25 cellular contexts compared by ENCODE assay signal in the genomic region with DNA sequence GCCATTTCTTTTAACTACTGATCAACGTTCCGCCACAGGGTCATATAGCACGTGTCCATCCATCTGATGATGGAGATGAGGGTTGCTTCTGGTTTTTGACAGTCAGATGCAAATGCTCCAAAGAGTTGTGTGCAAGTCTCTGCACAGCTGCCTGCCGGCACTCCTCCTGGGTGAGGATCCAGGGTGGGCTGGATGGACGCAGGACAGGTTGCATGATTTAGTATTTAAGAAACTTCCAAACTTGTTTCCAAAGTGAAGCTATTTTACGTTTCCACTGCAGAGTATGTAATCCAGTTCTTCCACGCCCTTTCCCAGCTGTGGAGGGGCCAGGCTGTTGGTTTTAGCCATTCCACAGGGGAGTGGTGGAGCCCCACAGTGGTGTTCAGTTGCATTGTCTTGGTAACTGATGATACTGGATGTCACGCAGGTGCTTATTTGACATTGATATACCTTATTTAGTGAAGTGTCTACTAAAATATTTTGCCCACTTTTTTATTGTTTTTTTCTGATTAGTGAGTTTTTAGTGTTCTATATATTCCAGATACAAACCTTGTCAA.
DNase-seq lines count a peak whose midpoint lies in the region; ATAC-seq, FAIRE-seq and TF ChIP-seq lines count a peak whose summit lies in the region.
"Had no signal": no experiment of that assay in that cellular context is flagged by ENCODE, and none has a peak within 500 bp of the region (broad histone marks: within the 10 kb centered on the region; RNA-seq: fewer than 3 reads in every experiment).

No MANE protein-coding gene starts in this region.

- H3K9me3 ChIP-seq in cardiac muscle cell (ENCODE audit: low read depth) (no peaks in the 10 kb centered on the region), heart right ventricle (peaks cover 0 to 5% (median 0%) of the 10 kb centered on the region in 11 donors), astrocyte (ENCODE audit: insufficient read depth, low read depth, low read length) (peaks cover 2% of the 10 kb centered on the region), vagina (no peaks in the 10 kb centered on the region)

- no peak overlapping the region for H3K27ac ChIP-seq in cardiac muscle cell
- H3K27ac ChIP-seq in heart right ventricle = no peak overlapping the region
- H3K27ac ChIP-seq in astrocyte (ENCODE audit: low read depth, low read length) = peak overlapping the region; percentile 85
- no peak overlapping the region for H3K27ac ChIP-seq in vagina
- H3K27ac ChIP-seq: breast epithelium, SK-N-MC had no signal

- H3K27me3 ChIP-seq in cardiac muscle cell (no peaks in the 10 kb centered on the region), heart right ventricle (peaks cover 0 to 10% (median 0%) of the 10 kb centered on the region in 7 donors), astrocyte (ENCODE audit: insufficient read depth, low read length) (no peaks in the 10 kb centered on the region), vagina (no peaks in the 10 kb centered on the region)
- H3K27me3 ChIP-seq: breast epithelium had no signal

- H3K4me1 ChIP-seq in cardiac muscle cell (ENCODE audit: low read depth) = no peaks in the 10 kb centered on the region
- H3K4me1 ChIP-seq in heart right ventricle = peaks cover 0 to 4% (median 0%) of the 10 kb centered on the region in 9 donors
- H3K4me1 ChIP-seq in astrocyte (ENCODE audit: insufficient read depth, low read length) = peaks cover 30% of the 10 kb centered on the region
- peaks cover 7% of the 10 kb centered on the region for H3K4me1 ChIP-seq in vagina
- H3K4me1 ChIP-seq: breast epithelium had no signal

- no peaks in the 10 kb centered on the region for H3K79me2 ChIP-seq in astrocyte (ENCODE audit: insufficient read depth, low read length)

- no peak overlapping the region for H3K4me2 ChIP-seq in astrocyte (ENCODE audit: low read length)

- ATAC-seq in heart right ventricle (no peak), HG02759 (IDR thresholded peaks at IDR 0.05; ENCODE audit: unreplicated experiment) (no peak), natural killer cell (no peak)

- H3K4me3 Mint-ChIP-seq in astrocyte (ENCODE audit: unreplicated experiment) (no peak overlapping the region), natural killer cell (no peak overlapping the region)

- no peak overlapping the region for H2AFZ ChIP-seq in astrocyte (ENCODE audit: low read depth, low read length)

- H3K9ac ChIP-seq in astrocyte (ENCODE audit: low read length) = no peak overlapping the region

- no peak overlapping the region for H3K27ac Mint-ChIP-seq in astrocyte (ENCODE audit: unreplicated experiment)
- no peak overlapping the region for H3K27ac Mint-ChIP-seq in natural killer cell

- H3K27me3 Mint-ChIP-seq in astrocyte (ENCODE audit: low read depth, unreplicated experiment) (no peaks in the 10 kb centered on the region), natural killer cell (ENCODE audit: low read depth in 2 of 2) (peaks cover 5 to 36% of the 10 kb centered on the region in 2 donors)

- TF ChIP-seq POLR2A in vagina (IDR thresholded peaks at IDR 0.05) = no peak

- TF ChIP-seq CTCF in cardiac muscle cell (IDR thresholded peaks at IDR 0.05; ENCODE audit: low read depth, low read length) = peak; percentile 9
- TF ChIP-seq CTCF in heart right ventricle (IDR thresholded peaks at IDR 0.05) = no peak
- no peak for TF ChIP-seq CTCF in astrocyte (IDR thresholded peaks at IDR 0.05; ENCODE audit: insufficient read depth, low read depth, low read length)
- TF ChIP-seq CTCF in fibroblast of the aortic adventitia (IDR thresholded peaks at IDR 0.05; ENCODE audit: insufficient read depth, low read length) = peak; percentile 23
- no peak for TF ChIP-seq CTCF in vagina (IDR thresholded peaks at IDR 0.05)
- no peak for TF ChIP-seq CTCF in natural killer cell (IDR thresholded peaks at IDR 0.05)

- WGBS in heart right ventricle, 2 donors = 86 to 88% methylated on average over 8 of the region's 8 CpGs

- no peaks in the 10 kb centered on the region for H4K20me1 ChIP-seq in astrocyte (ENCODE audit: insufficient read depth, low read length)

- FAIRE-seq in astrocyte (lab: Jason Lieb, UNC) = no peak
- FAIRE-seq: urothelium cell line had no signal

- intact Hi-C loops in heart right ventricle (cut with DNase I) (no loop called here), vagina (cut with DNase I) (no loop called here), natural killer cell (cut with micrococcal nuclease) (no loop called here)

- peaks cover 9% of the 10 kb centered on the region for H3K9me3 Mint-ChIP-seq in astrocyte (ENCODE audit: unreplicated experiment)
- peaks cover 0 to 3% of the 10 kb centered on the region in 2 donors for H3K9me3 Mint-ChIP-seq in natural killer cell

- no peaks in the 10 kb centered on the region for H3K36me3 ChIP-seq in cardiac muscle cell
- no peaks in the 10 kb centered on the region for H3K36me3 ChIP-seq in heart right ventricle
- H3K36me3 ChIP-seq in astrocyte (ENCODE audit: insufficient read depth, low read length) = no peaks in the 10 kb centered on the region
- H3K36me3 ChIP-seq in vagina = no peaks in the 10 kb centered on the region
- H3K36me3 ChIP-seq: breast epithelium had no signal

- DNase-seq in cardiac muscle cell (ENCODE audit: low read depth in 1 of 2, low spot score in 1 of 2) (no peak), heart right ventricle (no peak), astrocyte (ENCODE audit: low read depth) (no peak), fibroblast of the aortic adventitia (ENCODE audit: low read depth) (no peak), vagina (ENCODE audit: extremely low spot score in 2 of 2) (peak; percentile 46 to 56), natural killer cell (no peak), SKM-1 treated with dmso at 0.1 percent for 144 hours (lab: John Stamatoyannopoulos, UW; ENCODE audit: unreplicated experiment) (no peak)
- DNase-seq: activated CD4-positive, alpha-beta T cell treated with anti-CD3 and anti-CD28 coated beads for 4 hours; activated naive CD4-positive, alpha-beta T cell; activated T-cell treated with anti-CD3 and anti-CD28 coated beads, Interleukin-2, amount 50 U/mL, for 48 hours; COR-L47; DMS79; glutamatergic neuron; KBM-7; MM.1S; NCI-H1436; NCI-H2171; NCI-H524 treated with DMSO at 0.1 percent for 48 hours; occipital lobe; stimulated activated CD4-positive, alpha-beta T cell treated with anti-CD3 and anti-CD28 coated beads, Interleukin-4, amount 100 ng/mL, for 4 hours; stimulated activated naive CD4-positive, alpha-beta T cell had no signal

- H3K36me3 Mint-ChIP-seq in astrocyte (ENCODE audit: low read depth, unreplicated experiment) = no peaks in the 10 kb centered on the region
- H3K36me3 Mint-ChIP-seq in natural killer cell = no peaks in the 10 kb centered on the region

- peaks cover 24% of the 10 kb centered on the region for H3K4me1 Mint-ChIP-seq in astrocyte (ENCODE audit: low read depth, unreplicated experiment)
- no peaks in the 10 kb centered on the region for H3K4me1 Mint-ChIP-seq in natural killer cell

- H3K4me3 ChIP-seq in cardiac muscle cell = no peak overlapping the region
- H3K4me3 ChIP-seq in heart right ventricle = no peak overlapping the region
- no peak overlapping the region for H3K4me3 ChIP-seq in astrocyte (ENCODE audit: insufficient read depth, low read depth, low read length)
- no peak overlapping the region for H3K4me3 ChIP-seq in fibroblast of the aortic adventitia (ENCODE audit: low read depth, low read length)
- no peak overlapping the region for H3K4me3 ChIP-seq in vagina
- H3K4me3 ChIP-seq: breast epithelium, SK-N-MC had no signal

Comparison
In these comparisons a context has a peak if more than half of its experiments do, and no peak if none do; other contexts are left out.
1. CTCF ChIP-seq: peak in cardiac muscle cell (single experiment) and fibroblast of the aortic adventitia (single experiment); none in heart right ventricle (0 of 9), astrocyte (single experiment), vagina (0 of 3) and natural killer cell (single experiment).
2. DNase-seq: peak in vagina (2 of 2); none in cardiac muscle cell (0 of 2), heart right ventricle (0 of 2), astrocyte (single experiment), fibroblast of the aortic adventitia (single experiment), natural killer cell (single experiment) and SKM-1 treated with dmso at 0.1 percent for 144 hours (single experiment).